9 cellular contexts compared by ENCODE assay signal in genomic region chr7:145036592-145037386, GRCh38.
DNase-seq lines count a peak whose midpoint lies in the region; ATAC-seq and TF ChIP-seq lines count a peak whose summit lies in the region.
"Had no signal": no experiment of that assay in that cellular context is flagged by ENCODE, and none has a peak within 500 bp of the region (broad histone marks: within the 10 kb centered on the region; RNA-seq: fewer than 3 reads in every experiment).

No MANE protein-coding gene starts in this region.

- WGBS in body of pancreas, 2 donors: 0 to 6% methylated on average over 4 of the region's 4 CpGs

- H3K9me2 ChIP-seq in PC-9 (ENCODE audit: insufficient read depth): no peaks in the 10 kb centered on the region

- TF ChIP-seq POLR2A in body of pancreas (IDR thresholded peaks at IDR 0.05): no peak

- DNase-seq in NCI-H187 (lab: John Stamatoyannopoulos, UW) (peak; percentile 5 to 11), NCI-H187 treated with DMSO at 0.1 percent for 48 hours (lab: John Stamatoyannopoulos, UW) (no peak), HL-60 (ENCODE audit: low read depth in 1 of 2, low spot score in 1 of 2) (peak in 1 of 2 experiments; percentile 32), PC-9 (peak; percentile 11 to 43), body of pancreas (peak; percentile 33 to 54 (median 39)), kidney epithelial cell (ENCODE audit: low read depth) (peak; percentile 9)
- peak in 2 of 3 donors; percentile 3 to 31 for DNase-seq in stimulated activated CD4-positive, alpha-beta T cell treated with anti-CD3 and anti-CD28 coated beads, TNF-alpha, amount 100 ng/mL, for 48 hours (ENCODE audit: low read depth in 3 of 3)

- H3K79me2 ChIP-seq in PC-9 (ENCODE audit: low read depth): no peaks in the 10 kb centered on the region

- H3K36me3 ChIP-seq in PC-9 (ENCODE audit: low read depth) (no peaks in the 10 kb centered on the region), body of pancreas (replicated peaks in 1 of 2; ENCODE audit: insufficient read depth in 1 of 2, low read depth in 2 of 2) (no peaks in the 10 kb centered on the region), kidney epithelial cell (ENCODE audit: control insufficient read depth, insufficient read depth, low read length) (no peaks in the 10 kb centered on the region)
- H3K36me3 ChIP-seq: BLaER1 treated with 17β-estradiol and CSF1 and Interleukin-3, amounts not matched to agents 10 nM and 100 nM had no signal

- H3F3A ChIP-seq in PC-9 (ENCODE audit: insufficient read depth, low read depth): no peaks in the 10 kb centered on the region

- H3K4me1 ChIP-seq in PC-9 (replicated peaks; ENCODE audit: insufficient read depth) (no peaks in the 10 kb centered on the region), body of pancreas (peaks cover 6% of the 10 kb centered on the region)

- no peak overlapping the region for H2AFZ ChIP-seq in PC-9

- TF ChIP-seq CTCF in HL-60 (IDR thresholded peaks at IDR 0.05; ENCODE audit: insufficient read depth, low read length) (peak; percentile 45), PC-9 (conservative IDR thresholded peaks at IDR 0.05) (peak; percentile 95), body of pancreas (IDR thresholded peaks at IDR 0.05) (peak; percentile 44 to 77 (median 70)), kidney epithelial cell (IDR thresholded peaks at IDR 0.05; ENCODE audit: insufficient read depth, low read length, poor library complexity, severe bottlenecking) (peak; percentile 78)

- no peaks in the 10 kb centered on the region for H3K27me3 ChIP-seq in HL-60 (ENCODE audit: insufficient read depth, poor library complexity, severe bottlenecking)
- no peaks in the 10 kb centered on the region for H3K27me3 ChIP-seq in PC-9 (ENCODE audit: insufficient read depth, low read depth)
- H3K27me3 ChIP-seq in body of pancreas: no peaks in the 10 kb centered on the region
- H3K27me3 ChIP-seq in kidney epithelial cell (ENCODE audit: control insufficient read depth, insufficient read depth, low read length): no peaks in the 10 kb centered on the region
- H3K27me3 ChIP-seq: BLaER1 treated with 17β-estradiol and CSF1 and Interleukin-3, amounts not matched to agents 10 nM and 100 nM had no signal

- no peak overlapping the region for H3K4me2 ChIP-seq in PC-9

- H3K9me3 ChIP-seq in PC-9 (ENCODE audit: insufficient read depth, low read depth) (no peaks in the 10 kb centered on the region), body of pancreas (no peaks in the 10 kb centered on the region)

- ATAC-seq in GM21423 (IDR thresholded peaks at IDR 0.05; ENCODE audit: unreplicated experiment) (peak; percentile 91), body of pancreas (peak; percentile 53)

- no TSS peak for BruUV-seq in PC-9 (replicated peaks; lab: Mats Ljungman, UMichigan)

- intact Hi-C loops in PC-9 (cut with micrococcal nuclease; ENCODE audit: unreplicated experiment) (loop anchor here (1.0 to 2.0 kb wide), 2 partner anchors 812 to 1054 kb away; no protein-coding TSS in a partner anchor), body of pancreas (cut with DNase I) (loop anchor here (10.0 kb wide), 1 partner anchor 1058 kb away; no protein-coding TSS in a partner anchor)

- H3K27ac ChIP-seq in HL-60 (replicated peaks): no peak overlapping the region
- H3K27ac ChIP-seq in PC-9: no peak overlapping the region
- no peak overlapping the region for H3K27ac ChIP-seq in body of pancreas
- H3K27ac ChIP-seq: BLaER1 treated with 17β-estradiol and CSF1 and Interleukin-3, amounts not matched to agents 10 nM and 100 nM had no signal

- CTCF ChIA-PET in PC-9 (lab: Charles Lee): interaction anchor here (0.7 kb wide), 1 partner anchor 1190 kb away, joined by 3 read pairs; no protein-coding TSS in a partner anchor

- H3K4me3 ChIP-seq in HL-60 (replicated peaks; ENCODE audit: insufficient read depth, low read length) (no peak overlapping the region), PC-9 (no peak overlapping the region), body of pancreas (no peak overlapping the region), kidney epithelial cell (ENCODE audit: low read depth, low read length) (no peak overlapping the region)
- H3K4me3 ChIP-seq: BLaER1 treated with 17β-estradiol and CSF1 and Interleukin-3, amounts not matched to agents 10 nM and 100 nM had no signal

- no peaks in the 10 kb centered on the region for H4K20me1 ChIP-seq in PC-9 (ENCODE audit: insufficient read depth)
- H4K20me1 ChIP-seq: BLaER1 treated with 17β-estradiol and CSF1 and Interleukin-3, amounts not matched to agents 10 nM and 100 nM had no signal

- POLR2A ChIA-PET in PC-9 (lab: Charles Lee; ENCODE audit: unreplicated experiment): no interaction called here

Comparison
In these comparisons a context has a peak if more than half of its experiments do, and no peak if none do; other contexts are left out.
1. CTCF ChIP-seq: peak in every context shown above with its lines; median percentile 95 in PC-9; 78 in kidney epithelial cell; 70 in body of pancreas; 45 in HL-60.